19 cellular contexts compared by ENCODE assay signal in the genomic region with DNA sequence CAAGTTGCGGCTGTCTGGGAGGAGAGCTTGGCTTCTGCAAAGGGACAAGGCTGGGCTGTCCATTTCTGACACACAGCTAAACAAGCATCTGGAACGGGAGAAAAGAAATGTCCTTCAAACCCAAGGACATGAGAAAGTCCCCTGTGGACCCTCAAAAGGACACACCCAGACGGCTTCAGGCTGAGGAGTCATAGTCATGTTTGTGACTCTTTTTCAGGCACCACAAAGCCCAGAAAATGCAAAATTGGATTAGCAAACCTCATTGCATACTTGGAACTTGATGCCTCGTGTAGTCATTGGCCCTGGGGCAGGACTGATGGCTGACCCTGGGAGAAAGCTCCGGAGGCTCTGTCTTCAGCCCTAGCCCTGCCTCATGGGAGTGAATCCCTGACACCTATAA.
"Had no signal": no experiment of that assay in that cellular context is flagged by ENCODE, and none has a peak within 500 bp of the region (broad histone marks: within the 10 kb centered on the region; RNA-seq: fewer than 3 reads in every experiment).

No MANE protein-coding gene starts in this region.

- H3K36me3 ChIP-seq: breast epithelium, ovary had no signal

- H3K9me3 ChIP-seq: breast epithelium, heart left ventricle, lower lobe of right lung, ovary, sigmoid colon, tibial artery had no signal

- H3K27ac ChIP-seq: epithelial cell of prostate, heart left ventricle, lower lobe of right lung, ovary, tibial artery had no signal

- ATAC-seq: activated T-helper 17 cell treated with anti-CD3 and anti-CD28 coated beads, Interleukin-2, amount 50 U/mL, for 72 hours; effector memory CD8-positive, alpha-beta T cell; lower lobe of right lung had no signal

- H3K27ac Mint-ChIP-seq: activated T-helper 17 cell treated with anti-CD3 and anti-CD28 coated beads, Interleukin-2, amount 50 U/mL, for 72 hours; dendritic cell treated with granulocyte-macrophage colony-stimulating factor and Interleukin-4, amounts not matched to agents 40 ng/mL and 50 ng/mL, for 4 days; effector memory CD8-positive, alpha-beta T cell had no signal

- H3K4me3 Mint-ChIP-seq: activated T-helper 17 cell treated with anti-CD3 and anti-CD28 coated beads, Interleukin-2, amount 50 U/mL, for 72 hours; dendritic cell treated with granulocyte-macrophage colony-stimulating factor and Interleukin-4, amounts not matched to agents 40 ng/mL and 50 ng/mL, for 4 days; effector memory CD8-positive, alpha-beta T cell had no signal

- DNase-seq: activated naive CD4-positive, alpha-beta T cell treated with Interleukin-2 at 50 U/mL for 16 hours; aorta; effector memory CD8-positive, alpha-beta T cell; foreskin melanocyte; heart left ventricle; left cardiac atrium; lower lobe of right lung; midbrain; sigmoid colon; stimulated activated CD4-positive, alpha-beta T cell treated with anti-CD3 and anti-CD28 coated beads, Interleukin-12 subunit alpha, Interleukin-12 subunit beta, amount 100 ng/mL, for 4 hours; stimulated activated CD4-positive, alpha-beta T cell treated with anti-CD3 and anti-CD28 coated beads, Interleukin-2, amount 100 ng/mL, for 24 hours; tibial artery had no signal

- FAIRE-seq: TTC549, urothelium cell line had no signal

- H3K4me3 ChIP-seq: breast epithelium, heart left ventricle, lower lobe of right lung, ovary, sigmoid colon, tibial artery had no signal

- H3K9me3 Mint-ChIP-seq: activated T-helper 17 cell treated with anti-CD3 and anti-CD28 coated beads, Interleukin-2, amount 50 U/mL, for 72 hours; dendritic cell treated with granulocyte-macrophage colony-stimulating factor and Interleukin-4, amounts not matched to agents 40 ng/mL and 50 ng/mL, for 4 days; effector memory CD8-positive, alpha-beta T cell had no signal

- H3K27me3 ChIP-seq: breast epithelium, heart left ventricle, ovary, sigmoid colon, tibial artery had no signal
